Comparison of ENCODE assay signal across 8 cellular contexts in genomic region chr11:34052608-34053160, GRCh38.
A peak's percentile ranks its signal among the peaks of the same experiment; 100 is the strongest.
DNase-seq lines count a peak whose midpoint lies in the region.

No MANE protein-coding gene starts in this region.

- peak overlapping the region; percentile 96 for H3K9ac ChIP-seq in NT2/D1 (ENCODE audit: insufficient read length, low read depth)
- H3K9ac ChIP-seq in adipocyte (ENCODE audit: low read length) = peak overlapping the region; percentile 99
- peak overlapping the region; percentile 100 for H3K9ac ChIP-seq in iPS-18a (ENCODE audit: low read length)

- H3K9me3 ChIP-seq in NT2/D1 (ENCODE audit: insufficient read depth, low read length) (no peaks in the 10 kb centered on the region), adipocyte (ENCODE audit: control insufficient read depth, low read length) (no peaks in the 10 kb centered on the region), iPS-18a (ENCODE audit: control insufficient read depth, low read depth, low read length) (no peaks in the 10 kb centered on the region)

- peaks cover 32% of the 10 kb centered on the region for H3K36me3 ChIP-seq in NT2/D1 (ENCODE audit: insufficient read depth, insufficient read length, low read length)
- peaks cover 16% of the 10 kb centered on the region for H3K36me3 ChIP-seq in adipocyte (ENCODE audit: control insufficient read depth, insufficient read depth, low read length, severe bottlenecking)
- peaks cover 21% of the 10 kb centered on the region for H3K36me3 ChIP-seq in iPS-18a (ENCODE audit: control insufficient read depth, low read depth, low read length)

- H3K4me3 ChIP-seq in NT2/D1 (ENCODE audit: insufficient read length, low read depth) (peak overlapping the region; percentile 92), adipocyte (ENCODE audit: low read length) (peak overlapping the region; percentile 96), iPS-18a (ENCODE audit: low read length) (peak overlapping the region; percentile 87)

- peak overlapping the region; percentile 100 for H3K27ac ChIP-seq in iPS-18a (ENCODE audit: low read length)

- H3K27me3 ChIP-seq in NT2/D1 (ENCODE audit: insufficient read depth, insufficient read length) = no peaks in the 10 kb centered on the region
- H3K27me3 ChIP-seq in adipocyte (replicated peaks; ENCODE audit: control insufficient read depth, insufficient read depth, low read length) = no peaks in the 10 kb centered on the region
- no peaks in the 10 kb centered on the region for H3K27me3 ChIP-seq in iPS-18a (ENCODE audit: control insufficient read depth, insufficient read depth, low read length)

- DNase-seq in NCI-H2081 (lab: John Stamatoyannopoulos, UW) (peak; percentile 5 to 36), NCI-H2081 treated with DMSO at 0.1 percent for 48 hours (lab: John Stamatoyannopoulos, UW) (no peak), NT2/D1 (ENCODE audit: low read depth, low spot score) (no peak), adipocyte (ENCODE audit: low read depth) (peak; percentile 49), NCI-H2029 treated with DMSO at 0.1 percent for 48 hours (lab: John Stamatoyannopoulos, UW) (no peak), DMS153 (lab: John Stamatoyannopoulos, UW) (no peak)
- peak; percentile 11 to 16 for DNase-seq in stimulated activated CD4-positive, alpha-beta T cell treated with anti-CD3 and anti-CD28 coated beads, Interleukin-12 subunit alpha, Interleukin-12 subunit beta, amount 100 ng/mL, for 24 hours (ENCODE audit: low read depth in 2 of 2)

- H3K4me1 ChIP-seq in NT2/D1 (ENCODE audit: insufficient read depth, insufficient read length) = peaks cover 2% of the 10 kb centered on the region
- peaks cover 50% of the 10 kb centered on the region for H3K4me1 ChIP-seq in adipocyte (ENCODE audit: control insufficient read depth, insufficient read depth, low read length)
- peaks cover 14% of the 10 kb centered on the region for H3K4me1 ChIP-seq in iPS-18a (ENCODE audit: control insufficient read depth, low read depth, low read length)

Comparison
In these comparisons a context has a peak if more than half of its experiments do, and no peak if none do; other contexts are left out.
1. DNase-seq: peak in NCI-H2081 (2 of 2), adipocyte (single experiment) and stimulated activated CD4-positive, alpha-beta T cell treated with anti-CD3 and anti-CD28 coated beads, Interleukin-12 subunit alpha, Interleukin-12 subunit beta, amount 100 ng/mL, for 24 hours (2 of 2); none in NCI-H2081 treated with DMSO at 0.1 percent for 48 hours (single experiment), NT2/D1 (single experiment), NCI-H2029 treated with DMSO at 0.1 percent for 48 hours (single experiment) and DMS153 (single experiment).
2. Peak in every context shown above with its lines, with median percentiles within 50 percentile points of each other: H3K4me3 ChIP-seq and H3K9ac ChIP-seq.